2 cellular contexts compared by ENCODE assay signal in the genomic region with DNA sequence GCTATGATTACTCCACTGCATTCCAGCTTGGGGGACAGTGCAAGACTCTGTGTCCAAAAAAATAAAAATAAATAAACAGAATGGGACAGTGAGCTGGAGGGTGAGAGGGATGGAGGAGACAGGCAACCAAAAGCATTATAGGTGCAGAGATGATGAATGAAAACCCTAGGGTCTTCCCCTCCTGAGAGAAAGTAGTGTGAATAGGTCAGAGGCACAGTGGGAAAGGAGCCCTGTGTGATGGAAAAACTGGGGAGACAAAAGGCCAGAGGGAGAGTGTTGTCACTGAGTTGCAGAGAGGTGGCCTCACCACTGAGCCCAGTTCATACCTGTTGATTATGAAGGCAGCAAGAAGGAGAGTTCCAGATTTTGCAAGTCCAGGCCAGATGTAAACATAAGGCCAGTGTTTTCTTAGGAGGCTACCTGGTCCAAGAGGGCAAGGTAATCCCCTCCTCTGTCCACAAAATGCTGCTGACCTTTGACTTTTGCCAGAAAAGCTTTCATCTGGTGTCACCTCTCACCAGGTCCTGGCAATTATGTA.
A peak's percentile ranks its signal among the peaks of the same experiment; 100 is the strongest.
TF ChIP-seq lines count a peak whose summit lies in the region.

No MANE protein-coding gene starts in this region.

TF ChIP-seq in A549, 52 proteins besides CTCF, POLR2A, EP300 and RAD21:
- no peak for TF ChIP-seq SREBF2 (IDR thresholded peaks at IDR 0.05)
- TF ChIP-seq MAFK (IDR thresholded peaks at IDR 0.05; ENCODE audit: partially characterized antibody) = peak; percentile 7

TF ChIP-seq in HepG2, 621 proteins besides CTCF, POLR2A, EP300 and RAD21 (continues in another document):
- TF ChIP-seq, protein P1, sequence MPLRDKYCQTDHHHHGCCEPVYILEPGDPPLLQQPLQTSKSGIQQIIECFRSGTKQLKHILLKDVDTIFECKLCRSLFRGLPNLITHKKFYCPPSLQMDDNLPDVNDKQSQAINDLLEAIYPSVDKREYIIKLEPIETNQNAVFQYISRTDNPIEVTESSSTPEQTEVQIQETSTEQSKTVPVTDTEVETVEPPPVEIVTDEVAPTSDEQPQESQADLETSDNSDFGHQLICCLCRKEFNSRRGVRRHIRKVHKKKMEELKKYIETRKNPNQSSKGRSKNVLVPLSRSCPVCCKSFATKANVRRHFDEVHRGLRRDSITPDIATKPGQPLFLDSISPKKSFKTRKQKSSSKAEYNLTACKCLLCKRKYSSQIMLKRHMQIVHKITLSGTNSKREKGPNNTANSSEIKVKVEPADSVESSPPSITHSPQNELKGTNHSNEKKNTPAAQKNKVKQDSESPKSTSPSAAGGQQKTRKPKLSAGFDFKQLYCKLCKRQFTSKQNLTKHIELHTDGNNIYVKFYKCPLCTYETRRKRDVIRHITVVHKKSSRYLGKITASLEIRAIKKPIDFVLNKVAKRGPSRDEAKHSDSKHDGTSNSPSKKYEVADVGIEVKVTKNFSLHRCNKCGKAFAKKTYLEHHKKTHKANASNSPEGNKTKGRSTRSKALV (CRISPR knock-in tag; IDR thresholded peaks at IDR 0.05) = no peak
- TF ChIP-seq HOXA3 (CRISPR knock-in tag; IDR thresholded peaks at IDR 0.05) = peak; percentile 81
- TF ChIP-seq ZNF10 (CRISPR knock-in tag; IDR thresholded peaks at IDR 0.05; ENCODE audit: borderline replicate concordance, low read depth) = no peak
- TF ChIP-seq MIXL1 (CRISPR knock-in tag; IDR thresholded peaks at IDR 0.05) = peak; percentile 72; the same call in 1 of the 2 replicates
- TF ChIP-seq, protein P2, sequence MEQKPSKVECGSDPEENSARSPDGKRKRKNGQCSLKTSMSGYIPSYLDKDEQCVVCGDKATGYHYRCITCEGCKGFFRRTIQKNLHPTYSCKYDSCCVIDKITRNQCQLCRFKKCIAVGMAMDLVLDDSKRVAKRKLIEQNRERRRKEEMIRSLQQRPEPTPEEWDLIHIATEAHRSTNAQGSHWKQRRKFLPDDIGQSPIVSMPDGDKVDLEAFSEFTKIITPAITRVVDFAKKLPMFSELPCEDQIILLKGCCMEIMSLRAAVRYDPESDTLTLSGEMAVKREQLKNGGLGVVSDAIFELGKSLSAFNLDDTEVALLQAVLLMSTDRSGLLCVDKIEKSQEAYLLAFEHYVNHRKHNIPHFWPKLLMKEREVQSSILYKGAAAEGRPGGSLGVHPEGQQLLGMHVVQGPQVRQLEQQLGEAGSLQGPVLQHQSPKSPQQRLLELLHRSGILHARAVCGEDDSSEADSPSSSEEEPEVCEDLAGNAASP (CRISPR knock-in tag; IDR thresholded peaks at IDR 0.05; ENCODE audit: borderline replicate concordance) = peak; percentile 82; the same call in 1 of the 2 replicates
- TF ChIP-seq PAF1 (CRISPR knock-in tag; IDR thresholded peaks at IDR 0.05) = no peak
- TF ChIP-seq HNRNPK (IDR thresholded peaks at IDR 0.05; ENCODE audit: low read depth, low read length, poor library complexity, severe bottlenecking) = no peak
- TF ChIP-seq, protein P3, sequence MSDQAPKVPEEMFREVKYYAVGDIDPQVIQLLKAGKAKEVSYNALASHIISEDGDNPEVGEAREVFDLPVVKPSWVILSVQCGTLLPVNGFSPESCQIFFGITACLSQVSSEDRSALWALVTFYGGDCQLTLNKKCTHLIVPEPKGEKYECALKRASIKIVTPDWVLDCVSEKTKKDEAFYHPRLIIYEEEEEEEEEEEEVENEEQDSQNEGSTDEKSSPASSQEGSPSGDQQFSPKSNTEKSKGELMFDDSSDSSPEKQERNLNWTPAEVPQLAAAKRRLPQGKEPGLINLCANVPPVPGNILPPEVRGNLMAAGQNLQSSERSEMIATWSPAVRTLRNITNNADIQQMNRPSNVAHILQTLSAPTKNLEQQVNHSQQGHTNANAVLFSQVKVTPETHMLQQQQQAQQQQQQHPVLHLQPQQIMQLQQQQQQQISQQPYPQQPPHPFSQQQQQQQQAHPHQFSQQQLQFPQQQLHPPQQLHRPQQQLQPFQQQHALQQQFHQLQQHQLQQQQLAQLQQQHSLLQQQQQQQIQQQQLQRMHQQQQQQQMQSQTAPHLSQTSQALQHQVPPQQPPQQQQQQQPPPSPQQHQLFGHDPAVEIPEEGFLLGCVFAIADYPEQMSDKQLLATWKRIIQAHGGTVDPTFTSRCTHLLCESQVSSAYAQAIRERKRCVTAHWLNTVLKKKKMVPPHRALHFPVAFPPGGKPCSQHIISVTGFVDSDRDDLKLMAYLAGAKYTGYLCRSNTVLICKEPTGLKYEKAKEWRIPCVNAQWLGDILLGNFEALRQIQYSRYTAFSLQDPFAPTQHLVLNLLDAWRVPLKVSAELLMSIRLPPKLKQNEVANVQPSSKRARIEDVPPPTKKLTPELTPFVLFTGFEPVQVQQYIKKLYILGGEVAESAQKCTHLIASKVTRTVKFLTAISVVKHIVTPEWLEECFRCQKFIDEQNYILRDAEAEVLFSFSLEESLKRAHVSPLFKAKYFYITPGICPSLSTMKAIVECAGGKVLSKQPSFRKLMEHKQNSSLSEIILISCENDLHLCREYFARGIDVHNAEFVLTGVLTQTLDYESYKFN (CRISPR knock-in tag; conservative IDR thresholded peaks at IDR 0.05) = peak; percentile 96
- TF ChIP-seq, protein P4, sequence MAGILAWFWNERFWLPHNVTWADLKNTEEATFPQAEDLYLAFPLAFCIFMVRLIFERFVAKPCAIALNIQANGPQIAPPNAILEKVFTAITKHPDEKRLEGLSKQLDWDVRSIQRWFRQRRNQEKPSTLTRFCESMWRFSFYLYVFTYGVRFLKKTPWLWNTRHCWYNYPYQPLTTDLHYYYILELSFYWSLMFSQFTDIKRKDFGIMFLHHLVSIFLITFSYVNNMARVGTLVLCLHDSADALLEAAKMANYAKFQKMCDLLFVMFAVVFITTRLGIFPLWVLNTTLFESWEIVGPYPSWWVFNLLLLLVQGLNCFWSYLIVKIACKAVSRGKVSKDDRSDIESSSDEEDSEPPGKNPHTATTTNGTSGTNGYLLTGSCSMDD (CRISPR knock-in tag; IDR thresholded peaks at IDR 0.05) = no peak
- TF ChIP-seq ZNF383 (CRISPR knock-in tag; IDR thresholded peaks at IDR 0.05; ENCODE audit: borderline replicate concordance) = no peak
- TF ChIP-seq, protein P5, sequence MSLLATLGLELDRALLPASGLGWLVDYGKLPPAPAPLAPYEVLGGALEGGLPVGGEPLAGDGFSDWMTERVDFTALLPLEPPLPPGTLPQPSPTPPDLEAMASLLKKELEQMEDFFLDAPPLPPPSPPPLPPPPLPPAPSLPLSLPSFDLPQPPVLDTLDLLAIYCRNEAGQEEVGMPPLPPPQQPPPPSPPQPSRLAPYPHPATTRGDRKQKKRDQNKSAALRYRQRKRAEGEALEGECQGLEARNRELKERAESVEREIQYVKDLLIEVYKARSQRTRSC (CRISPR knock-in tag; IDR thresholded peaks at IDR 0.05; ENCODE audit: low read depth) = no peak
- TF ChIP-seq, protein P6, sequence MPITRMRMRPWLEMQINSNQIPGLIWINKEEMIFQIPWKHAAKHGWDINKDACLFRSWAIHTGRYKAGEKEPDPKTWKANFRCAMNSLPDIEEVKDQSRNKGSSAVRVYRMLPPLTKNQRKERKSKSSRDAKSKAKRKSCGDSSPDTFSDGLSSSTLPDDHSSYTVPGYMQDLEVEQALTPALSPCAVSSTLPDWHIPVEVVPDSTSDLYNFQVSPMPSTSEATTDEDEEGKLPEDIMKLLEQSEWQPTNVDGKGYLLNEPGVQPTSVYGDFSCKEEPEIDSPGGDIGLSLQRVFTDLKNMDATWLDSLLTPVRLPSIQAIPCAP (CRISPR knock-in tag; IDR thresholded peaks at IDR 0.05; ENCODE audit: low read depth) = no peak
- TF ChIP-seq ZNF138 (CRISPR knock-in tag; IDR thresholded peaks at IDR 0.05; ENCODE audit: low read depth) = no peak
- no peak for TF ChIP-seq ZNF850 (CRISPR knock-in tag; conservative IDR thresholded peaks at IDR 0.05)
- TF ChIP-seq ZFP1 (CRISPR knock-in tag; IDR thresholded peaks at IDR 0.05) = no peak
- TF ChIP-seq FOXK2 (IDR thresholded peaks at IDR 0.05) = no peak
- TF ChIP-seq MAFF (IDR thresholded peaks at IDR 0.05; ENCODE audit: low read depth, low read length) = peak; percentile 82
- TF ChIP-seq, protein P7, sequence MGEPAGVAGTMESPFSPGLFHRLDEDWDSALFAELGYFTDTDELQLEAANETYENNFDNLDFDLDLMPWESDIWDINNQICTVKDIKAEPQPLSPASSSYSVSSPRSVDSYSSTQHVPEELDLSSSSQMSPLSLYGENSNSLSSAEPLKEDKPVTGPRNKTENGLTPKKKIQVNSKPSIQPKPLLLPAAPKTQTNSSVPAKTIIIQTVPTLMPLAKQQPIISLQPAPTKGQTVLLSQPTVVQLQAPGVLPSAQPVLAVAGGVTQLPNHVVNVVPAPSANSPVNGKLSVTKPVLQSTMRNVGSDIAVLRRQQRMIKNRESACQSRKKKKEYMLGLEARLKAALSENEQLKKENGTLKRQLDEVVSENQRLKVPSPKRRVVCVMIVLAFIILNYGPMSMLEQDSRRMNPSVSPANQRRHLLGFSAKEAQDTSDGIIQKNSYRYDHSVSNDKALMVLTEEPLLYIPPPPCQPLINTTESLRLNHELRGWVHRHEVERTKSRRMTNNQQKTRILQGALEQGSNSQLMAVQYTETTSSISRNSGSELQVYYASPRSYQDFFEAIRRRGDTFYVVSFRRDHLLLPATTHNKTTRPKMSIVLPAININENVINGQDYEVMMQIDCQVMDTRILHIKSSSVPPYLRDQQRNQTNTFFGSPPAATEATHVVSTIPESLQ (CRISPR knock-in tag; conservative IDR thresholded peaks at IDR 0.05) = no peak
- TF ChIP-seq, protein P8, sequence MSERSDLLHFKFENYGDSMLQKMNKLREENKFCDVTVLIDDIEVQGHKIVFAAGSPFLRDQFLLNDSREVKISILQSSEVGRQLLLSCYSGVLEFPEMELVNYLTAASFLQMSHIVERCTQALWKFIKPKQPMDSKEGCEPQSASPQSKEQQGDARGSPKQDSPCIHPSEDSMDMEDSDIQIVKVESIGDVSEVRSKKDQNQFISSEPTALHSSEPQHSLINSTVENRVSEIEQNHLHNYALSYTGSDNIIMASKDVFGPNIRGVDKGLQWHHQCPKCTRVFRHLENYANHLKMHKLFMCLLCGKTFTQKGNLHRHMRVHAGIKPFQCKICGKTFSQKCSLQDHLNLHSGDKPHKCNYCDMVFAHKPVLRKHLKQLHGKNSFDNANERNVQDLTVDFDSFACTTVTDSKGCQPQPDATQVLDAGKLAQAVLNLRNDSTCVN (CRISPR knock-in tag; IDR thresholded peaks at IDR 0.05; ENCODE audit: borderline replicate concordance) = no peak
- peak; percentile 100 for TF ChIP-seq NR2F6 (IDR thresholded peaks at IDR 0.05)
- peak; percentile 99 for TF ChIP-seq NR2F6 (CRISPR knock-in tag; IDR thresholded peaks at IDR 0.05)
- TF ChIP-seq ZNF234 (CRISPR knock-in tag; conservative IDR thresholded peaks at IDR 0.05) = no peak
- peak; percentile 83 for TF ChIP-seq ZNF124 (CRISPR knock-in tag; IDR thresholded peaks at IDR 0.05)
- TF ChIP-seq ZKSCAN8 (CRISPR knock-in tag; IDR thresholded peaks at IDR 0.05; ENCODE audit: borderline replicate concordance) = peak; percentile 92; the same call in 1 of the 2 replicates
- no peak for TF ChIP-seq NRL (CRISPR knock-in tag; IDR thresholded peaks at IDR 0.05; ENCODE audit: borderline replicate concordance)
- TF ChIP-seq, protein P9, sequence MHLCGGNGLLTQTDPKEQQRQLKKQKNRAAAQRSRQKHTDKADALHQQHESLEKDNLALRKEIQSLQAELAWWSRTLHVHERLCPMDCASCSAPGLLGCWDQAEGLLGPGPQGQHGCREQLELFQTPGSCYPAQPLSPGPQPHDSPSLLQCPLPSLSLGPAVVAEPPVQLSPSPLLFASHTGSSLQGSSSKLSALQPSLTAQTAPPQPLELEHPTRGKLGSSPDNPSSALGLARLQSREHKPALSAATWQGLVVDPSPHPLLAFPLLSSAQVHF (CRISPR knock-in tag; IDR thresholded peaks at IDR 0.05) = no peak
- TF ChIP-seq, protein P10, sequence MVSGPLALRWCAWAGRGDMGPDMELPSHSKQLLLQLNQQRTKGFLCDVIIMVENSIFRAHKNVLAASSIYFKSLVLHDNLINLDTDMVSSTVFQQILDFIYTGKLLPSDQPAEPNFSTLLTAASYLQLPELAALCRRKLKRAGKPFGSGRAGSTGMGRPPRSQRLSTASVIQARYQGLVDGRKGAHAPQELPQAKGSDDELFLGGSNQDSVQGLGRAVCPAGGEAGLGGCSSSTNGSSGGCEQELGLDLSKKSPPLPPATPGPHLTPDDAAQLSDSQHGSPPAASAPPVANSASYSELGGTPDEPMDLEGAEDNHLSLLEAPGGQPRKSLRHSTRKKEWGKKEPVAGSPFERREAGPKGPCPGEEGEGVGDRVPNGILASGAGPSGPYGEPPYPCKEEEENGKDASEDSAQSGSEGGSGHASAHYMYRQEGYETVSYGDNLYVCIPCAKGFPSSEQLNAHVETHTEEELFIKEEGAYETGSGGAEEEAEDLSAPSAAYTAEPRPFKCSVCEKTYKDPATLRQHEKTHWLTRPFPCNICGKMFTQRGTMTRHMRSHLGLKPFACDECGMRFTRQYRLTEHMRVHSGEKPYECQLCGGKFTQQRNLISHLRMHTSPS (CRISPR knock-in tag; IDR thresholded peaks at IDR 0.05; ENCODE audit: low read depth) = no peak
- TF ChIP-seq ZNF235 (CRISPR knock-in tag; IDR thresholded peaks at IDR 0.05; ENCODE audit: borderline replicate concordance) = no peak
- TF ChIP-seq, protein P11, sequence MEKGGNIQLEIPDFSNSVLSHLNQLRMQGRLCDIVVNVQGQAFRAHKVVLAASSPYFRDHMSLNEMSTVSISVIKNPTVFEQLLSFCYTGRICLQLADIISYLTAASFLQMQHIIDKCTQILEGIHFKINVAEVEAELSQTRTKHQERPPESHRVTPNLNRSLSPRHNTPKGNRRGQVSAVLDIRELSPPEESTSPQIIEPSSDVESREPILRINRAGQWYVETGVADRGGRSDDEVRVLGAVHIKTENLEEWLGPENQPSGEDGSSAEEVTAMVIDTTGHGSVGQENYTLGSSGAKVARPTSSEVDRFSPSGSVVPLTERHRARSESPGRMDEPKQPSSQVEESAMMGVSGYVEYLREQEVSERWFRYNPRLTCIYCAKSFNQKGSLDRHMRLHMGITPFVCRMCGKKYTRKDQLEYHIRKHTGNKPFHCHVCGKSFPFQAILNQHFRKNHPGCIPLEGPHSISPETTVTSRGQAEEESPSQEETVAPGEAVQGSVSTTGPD (CRISPR knock-in tag; IDR thresholded peaks at IDR 0.05) = peak; percentile 99
- no peak for TF ChIP-seq ZZZ3 (CRISPR knock-in tag; IDR thresholded peaks at IDR 0.05; ENCODE audit: borderline replicate concordance)
- TF ChIP-seq, protein P12, sequence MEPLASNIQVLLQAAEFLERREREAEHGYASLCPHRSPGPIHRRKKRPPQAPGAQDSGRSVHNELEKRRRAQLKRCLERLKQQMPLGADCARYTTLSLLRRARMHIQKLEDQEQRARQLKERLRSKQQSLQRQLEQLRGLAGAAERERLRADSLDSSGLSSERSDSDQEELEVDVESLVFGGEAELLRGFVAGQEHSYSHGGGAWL (CRISPR knock-in tag; IDR thresholded peaks at IDR 0.05) = no peak
- TF ChIP-seq ISL2 (CRISPR knock-in tag; IDR thresholded peaks at IDR 0.05) = peak; percentile 95
- TF ChIP-seq ZNF839 (CRISPR knock-in tag; IDR thresholded peaks at IDR 0.05; ENCODE audit: borderline replicate concordance) = no peak
- TF ChIP-seq ZNF772 (CRISPR knock-in tag; IDR thresholded peaks at IDR 0.05) = peak; percentile 78
- TF ChIP-seq SP5 (CRISPR knock-in tag; IDR thresholded peaks at IDR 0.05; ENCODE audit: borderline replicate concordance, low read depth) = peak; percentile 97
- no peak for TF ChIP-seq ZNF577 (CRISPR knock-in tag; IDR thresholded peaks at IDR 0.05; ENCODE audit: borderline replicate concordance, low read depth)
